Comparison of ENCODE assay signal across 8 cellular contexts in genomic region chr1:2228684-2229031, GRCh38. TPM values are rescaled to one million over a fixed set of nuclear protein-coding genes. Genes with fewer than 3 reads are reported as not detected.
DNase-seq lines count a peak whose midpoint lies in the region; ATAC-seq lines count a peak whose summit lies in the region.

No MANE protein-coding gene starts in this region.

- no peaks in the 10 kb centered on the region; the same call in 1 of the 2 replicates for H3K36me3 ChIP-seq in iPS DF 6.9 (ENCODE audit: control insufficient read depth, insufficient read depth, low read length)

- H3K27me3 Mint-ChIP-seq in activated naive CD4-positive, alpha-beta T cell treated with anti-CD3 and anti-CD28 coated beads, Interleukin-2, amount 50 U/mL, for 24 hours, result no peaks in the 10 kb centered on the region
- H3K27me3 Mint-ChIP-seq in stimulated activated memory B cell treated with anti-CD40 and anti-IgM and Interleukin-4, amounts not matched to agents 10 μg/mL and 1 μg/mL and 100 μg/mL, for 72 hours, result no peaks in the 10 kb centered on the region

- intact Hi-C loops in Right ventricle myocardium superior (cut with DNase I) (no loop called here), Right ventricle myocardium inferior (cut with DNase I) (no loop called here)

- H3K36me3 Mint-ChIP-seq in activated naive CD4-positive, alpha-beta T cell treated with anti-CD3 and anti-CD28 coated beads, Interleukin-2, amount 50 U/mL, for 24 hours, result peaks cover 2% of the 10 kb centered on the region
- peaks cover 7% of the 10 kb centered on the region for H3K36me3 Mint-ChIP-seq in stimulated activated memory B cell treated with anti-CD40 and anti-IgM and Interleukin-4, amounts not matched to agents 10 μg/mL and 1 μg/mL and 100 μg/mL, for 72 hours

- no peaks in the 10 kb centered on the region for H3K27me3 ChIP-seq in iPS DF 6.9 (ENCODE audit: control insufficient read depth, insufficient read depth, low read length)

- peak overlapping the region; percentile 94 for H3K4me3 Mint-ChIP-seq in activated naive CD4-positive, alpha-beta T cell treated with anti-CD3 and anti-CD28 coated beads, Interleukin-2, amount 50 U/mL, for 24 hours
- H3K4me3 Mint-ChIP-seq in stimulated activated memory B cell treated with anti-CD40 and anti-IgM and Interleukin-4, amounts not matched to agents 10 μg/mL and 1 μg/mL and 100 μg/mL, for 72 hours, result peak overlapping the region; percentile 82

- peak overlapping the region; percentile 92 for H3K27ac Mint-ChIP-seq in activated naive CD4-positive, alpha-beta T cell treated with anti-CD3 and anti-CD28 coated beads, Interleukin-2, amount 50 U/mL, for 24 hours
- peak overlapping the region; percentile 63 for H3K27ac Mint-ChIP-seq in stimulated activated memory B cell treated with anti-CD40 and anti-IgM and Interleukin-4, amounts not matched to agents 10 μg/mL and 1 μg/mL and 100 μg/mL, for 72 hours

- peaks cover 17% of the 10 kb centered on the region for H3K4me1 ChIP-seq in iPS DF 6.9 (ENCODE audit: control insufficient read depth, insufficient read depth, low read length)

- H3K4me3 ChIP-seq in iPS DF 6.9 (ENCODE audit: low read length), result peak overlapping the region; percentile 50

- WGBS in iPS DF 6.9 (ENCODE audit: insufficient coverage, insufficient read length), result no CpG with 5 or more reads among the region's 53 CpGs

- ATAC-seq in Right ventricle myocardium superior (ENCODE audit: poor library complexity) (no peak), Right ventricle myocardium inferior (no peak), HG02973 (IDR thresholded peaks at IDR 0.05; ENCODE audit: unreplicated experiment) (no peak)
- ATAC-seq in stimulated activated memory B cell treated with anti-CD40 and anti-IgM and Interleukin-4, amounts not matched to agents 10 μg/mL and 1 μg/mL and 100 μg/mL, for 72 hours, result no peak

- H3K9me3 ChIP-seq in iPS DF 6.9 (ENCODE audit: control insufficient read depth, insufficient read depth, low read length), result no peaks in the 10 kb centered on the region

- H3K9me3 Mint-ChIP-seq in activated naive CD4-positive, alpha-beta T cell treated with anti-CD3 and anti-CD28 coated beads, Interleukin-2, amount 50 U/mL, for 24 hours, result no peaks in the 10 kb centered on the region
- H3K9me3 Mint-ChIP-seq in stimulated activated memory B cell treated with anti-CD40 and anti-IgM and Interleukin-4, amounts not matched to agents 10 μg/mL and 1 μg/mL and 100 μg/mL, for 72 hours, result no peaks in the 10 kb centered on the region

- peaks cover 31% of the 10 kb centered on the region for H3K4me1 Mint-ChIP-seq in activated naive CD4-positive, alpha-beta T cell treated with anti-CD3 and anti-CD28 coated beads, Interleukin-2, amount 50 U/mL, for 24 hours
- H3K4me1 Mint-ChIP-seq in stimulated activated memory B cell treated with anti-CD40 and anti-IgM and Interleukin-4, amounts not matched to agents 10 μg/mL and 1 μg/mL and 100 μg/mL, for 72 hours, result peaks cover 52% of the 10 kb centered on the region

- DNase-seq in Right ventricle myocardium superior (peak; percentile 58), Right ventricle myocardium inferior (ENCODE audit: missing footprints) (no peak), iPS DF 6.9 (ENCODE audit: low read depth, low spot score) (no peak), AML-193 (lab: John Stamatoyannopoulos, UW) (no peak)
- DNase-seq in effector CD4-positive, alpha-beta T cell, result no peak

- no peak overlapping the region for H3K27ac ChIP-seq in iPS DF 6.9 (ENCODE audit: low read length)

RNA-seq across cellular contexts. Expression of gene SKI, which starts 0.5 kb away (rescaled TPM):
- 35.1 TPM for total RNA-seq in Right ventricle myocardium superior
- total RNA-seq in Right ventricle myocardium inferior, result 38.5 TPM

RNA-seq across cellular contexts. Expression of gene FAAP20, which starts 34.1 kb away (rescaled TPM):
- total RNA-seq in Right ventricle myocardium superior, result 38.7 TPM
- 43.9 TPM for total RNA-seq in Right ventricle myocardium inferior
